Comparison of ENCODE assay signal across 26 cellular contexts in genomic region chr16:56315955-56316354, GRCh38.
"Had no signal": no experiment of that assay in that cellular context is flagged by ENCODE, and none has a peak within 500 bp of the region (broad histone marks: within the 10 kb centered on the region; RNA-seq: fewer than 3 reads in every experiment).

No MANE protein-coding gene starts in this region.

- H3K4me3 Mint-ChIP-seq: central memory CD8-positive, alpha-beta T cell; naive thymus-derived CD8-positive, alpha-beta T cell; stimulated activated effector memory CD8-positive, alpha-beta T cell treated with anti-CD3 and anti-CD28 coated beads, Interleukin-12 subunit alpha, Interleukin-12 subunit beta, amount 100 ng/mL, for 72 hours had no signal

- H3K27ac Mint-ChIP-seq: naive thymus-derived CD8-positive, alpha-beta T cell; progenitor cell of endocrine pancreas; stimulated activated effector memory CD8-positive, alpha-beta T cell treated with anti-CD3 and anti-CD28 coated beads, Interleukin-12 subunit alpha, Interleukin-12 subunit beta, amount 100 ng/mL, for 72 hours had no signal

- H3K9me3 ChIP-seq: esophagus muscularis mucosa, gastroesophageal sphincter, heart left ventricle, lower lobe of right lung, neutrophil, right lobe of liver, stomach, thoracic aorta, tibial nerve, upper lobe of right lung, uterus had no signal

- H3K27me3 ChIP-seq: foreskin keratinocyte, gastroesophageal sphincter, heart left ventricle, right lobe of liver, tibial nerve, upper lobe of right lung, uterus had no signal

- H3K9me3 Mint-ChIP-seq: central memory CD8-positive, alpha-beta T cell; naive thymus-derived CD8-positive, alpha-beta T cell; stimulated activated effector memory CD8-positive, alpha-beta T cell treated with anti-CD3 and anti-CD28 coated beads, Interleukin-12 subunit alpha, Interleukin-12 subunit beta, amount 100 ng/mL, for 72 hours had no signal

- H3K27me3 Mint-ChIP-seq: central memory CD8-positive, alpha-beta T cell had no signal

- H3K4me3 ChIP-seq: esophagus muscularis mucosa, gastroesophageal sphincter, heart left ventricle, hepatocyte, lower lobe of right lung, right lobe of liver, stomach, thoracic aorta, tibial nerve, upper lobe of right lung, uterus had no signal

- H3K36me3 ChIP-seq: esophagus muscularis mucosa, gastroesophageal sphincter, heart left ventricle, lower lobe of right lung, neutrophil, stomach, thoracic aorta, tibial nerve, upper lobe of right lung, uterus had no signal

- H3K27ac ChIP-seq: esophagus muscularis mucosa, foreskin keratinocyte, gastroesophageal sphincter, heart left ventricle, hepatocyte, lower lobe of right lung, neutrophil, parathyroid adenoma, right lobe of liver, thoracic aorta, tibial nerve, upper lobe of right lung, uterus had no signal

- DNase-seq: effector CD8-positive, alpha-beta T cell; foreskin keratinocyte; heart left ventricle; kidney glomerular epithelial cell; left ventricle myocardium superior; lower lobe of right lung; naive thymus-derived CD8-positive, alpha-beta T cell; right lobe of liver; small intestine; stimulated activated CD4-positive, alpha-beta T cell treated with anti-CD3 and anti-CD28 coated beads, Interleukin-12 subunit alpha, Interleukin-12 subunit beta, amount 100 ng/mL, for 4 hours; stimulated activated CD4-positive, alpha-beta T cell treated with anti-CD3 and anti-CD28 coated beads, Interleukin-2, amount 100 ng/mL, for 24 hours; stimulated activated CD4-positive, alpha-beta T cell treated with anti-CD3 and anti-CD28 coated beads, Interleukin-4, amount 100 ng/mL, for 24 hours; stimulated activated naive CD4-positive, alpha-beta T cell treated with Interleukin-2 at 50 U/mL for 16 hours; stomach; upper lobe of right lung; uterus had no signal

- H3K36me3 Mint-ChIP-seq: naive thymus-derived CD8-positive, alpha-beta T cell; stimulated activated effector memory CD8-positive, alpha-beta T cell treated with anti-CD3 and anti-CD28 coated beads, Interleukin-12 subunit alpha, Interleukin-12 subunit beta, amount 100 ng/mL, for 72 hours had no signal

- ATAC-seq: foreskin keratinocyte; gastroesophageal sphincter; heart left ventricle; left ventricle myocardium superior; lower lobe of right lung; naive thymus-derived CD8-positive, alpha-beta T cell; right lobe of liver; stimulated activated effector memory CD8-positive, alpha-beta T cell treated with anti-CD3 and anti-CD28 coated beads, Interleukin-12 subunit alpha, Interleukin-12 subunit beta, amount 100 ng/mL, for 72 hours; upper lobe of right lung had no signal

- H3K4me1 ChIP-seq: foreskin keratinocyte, parathyroid adenoma, right lobe of liver, uterus had no signal
